In genomic region chr9:4654084-4654483, GRCh38 we compare ENCODE assay signal across 1 cellular context.
TF ChIP-seq lines count a peak whose summit lies in the region.

No MANE protein-coding gene starts in this region.

TF ChIP-seq in K562, 482 proteins besides CTCF, POLR2A, EP300 and RAD21:
- TF ChIP-seq ARID1B (IDR thresholded peaks at IDR 0.05), result no peak
- no peak for TF ChIP-seq ZNF384 (IDR thresholded peaks at IDR 0.05; ENCODE audit: low read depth, low read length)
- TF ChIP-seq FUS (optimal IDR thresholded peaks at IDR 0.05; ENCODE audit: low read depth, low read length), result no peak
- TF ChIP-seq MED1 (CRISPR knock-in tag; IDR thresholded peaks at IDR 0.05; ENCODE audit: borderline replicate concordance), result no peak
- TF ChIP-seq TFAP4 (CRISPR knock-in tag; IDR thresholded peaks at IDR 0.05; ENCODE audit: borderline replicate concordance), result no peak
- no peak for TF ChIP-seq TBL1XR1 (IDR thresholded peaks at IDR 0.05; ENCODE audit: low read length in 2 of 2)
- TF ChIP-seq ATF4 (CRISPR knock-in tag; IDR thresholded peaks at IDR 0.05), result no peak
- no peak for TF ChIP-seq HNRNPH1 (optimal IDR thresholded peaks at IDR 0.05; ENCODE audit: low read depth, low read length)
- TF ChIP-seq ZNF707 (CRISPR knock-in tag; conservative IDR thresholded peaks at IDR 0.05), result no peak
- no peak for TF ChIP-seq ZBTB40 (IDR thresholded peaks at IDR 0.05)
- TF ChIP-seq ZBTB40 (CRISPR knock-in tag; IDR thresholded peaks at IDR 0.05), result no peak
- TF ChIP-seq NEUROD1 (IDR thresholded peaks at IDR 0.05; ENCODE audit: borderline replicate concordance, low read depth, low read length, partially characterized antibody), result no peak
- no peak for TF ChIP-seq BDP1 (IDR thresholded peaks at IDR 0.05; ENCODE audit: insufficient read depth, insufficient read length)
- no peak for TF ChIP-seq ELK3 (CRISPR knock-in tag; IDR thresholded peaks at IDR 0.05)
- TF ChIP-seq ZBTB12 (CRISPR knock-in tag; IDR thresholded peaks at IDR 0.05), result no peak
- no peak for TF ChIP-seq ILK (tag; IDR thresholded peaks at IDR 0.05; ENCODE audit: borderline replicate concordance, low read depth)
- no peak for TF ChIP-seq MAFK (IDR thresholded peaks at IDR 0.05; ENCODE audit: low read length)
- TF ChIP-seq CHD1 (IDR thresholded peaks at IDR 0.05; ENCODE audit: low read length), result no peak
- TF ChIP-seq ZNF133 (CRISPR knock-in tag; IDR thresholded peaks at IDR 0.05), result no peak
- no peak for TF ChIP-seq ZSCAN29 (IDR thresholded peaks at IDR 0.05)
- no peak for TF ChIP-seq NCOA2 (IDR thresholded peaks at IDR 0.05; ENCODE audit: partially characterized antibody in 2 of 2)
TF ChIP-seq in K562: peak in this region for 0.
